ENCODE assay signal across 16 cellular contexts in the genomic region with DNA sequence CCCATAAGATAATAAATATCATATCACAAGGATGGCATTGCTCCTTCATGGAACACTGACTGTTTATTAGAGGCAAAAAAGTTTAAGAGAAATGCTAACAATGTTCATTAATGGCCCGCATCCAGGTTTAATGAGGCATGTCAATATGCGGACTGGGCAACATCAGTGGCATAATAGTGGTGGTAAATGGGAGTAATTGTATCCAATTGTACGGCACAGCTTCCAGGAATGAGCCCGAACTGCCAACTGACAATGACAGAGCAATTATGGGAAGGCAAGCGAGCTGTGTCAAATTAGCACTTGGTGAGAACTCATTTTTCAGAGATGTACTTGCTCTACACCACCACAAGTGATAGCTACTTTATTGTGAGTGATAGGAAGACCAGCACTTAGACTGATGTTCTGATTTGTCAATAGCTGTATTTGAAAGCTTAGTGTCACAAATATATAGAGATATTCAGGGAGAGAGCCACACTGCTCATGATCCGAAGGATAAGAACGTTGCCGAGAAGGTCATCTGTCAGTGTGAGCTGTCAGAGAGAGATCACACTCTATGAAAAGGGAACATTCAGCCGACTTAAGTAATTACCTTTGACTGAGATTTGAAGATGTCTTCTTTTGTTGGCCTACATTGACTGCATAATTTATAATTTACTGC.
DNase-seq lines count a peak whose midpoint lies in the region; ATAC-seq and TF ChIP-seq lines count a peak whose summit lies in the region.
"Had no signal": no experiment of that assay in that cellular context is flagged by ENCODE, and none has a peak within 500 bp of the region (broad histone marks: within the 10 kb centered on the region; RNA-seq: fewer than 3 reads in every experiment).

No MANE protein-coding gene starts in this region.

- TF ChIP-seq RAD21 in neural cell (conservative IDR thresholded peaks at IDR 0.05) = no peak

- H3F3A ChIP-seq in PC-3 (ENCODE audit: low read length, unreplicated experiment) (no peaks in the 10 kb centered on the region), neural cell (ENCODE audit: insufficient read depth, low read length, poor library complexity, severe bottlenecking) (peaks cover 9% of the 10 kb centered on the region)

- peak; percentile 5 for DNase-seq in DMS 273 (lab: John Stamatoyannopoulos, UW; ENCODE audit: unreplicated experiment)
- no peak for DNase-seq in DMS 273 treated with DMSO at 0.1 percent for 48 hours (lab: John Stamatoyannopoulos, UW)
- DNase-seq in NCI-H187 (lab: John Stamatoyannopoulos, UW) = peak; percentile 56 to 60
- DNase-seq in PC-3 = no peak
- no peak for DNase-seq in sigmoid colon
- DNase-seq: CD8-positive, alpha-beta T cell; heart right ventricle; left lung; Peyer's patch had no signal

- H3K27me3 ChIP-seq in PC-3 (ENCODE audit: low read length) (no peaks in the 10 kb centered on the region), neural cell (ENCODE audit: insufficient read depth, low read depth, low read length) (no peaks in the 10 kb centered on the region), sigmoid colon (no peaks in the 10 kb centered on the region)
- H3K27me3 ChIP-seq: body of pancreas, left lung, Peyer's patch had no signal

- H3K4me2 ChIP-seq in PC-3 (ENCODE audit: low read length) (peak overlapping the region; percentile 17), neural cell (ENCODE audit: low read length) (peak overlapping the region; percentile 32)

- no peak for TF ChIP-seq CTCF in PC-3 (conservative IDR thresholded peaks at IDR 0.05; ENCODE audit: low read depth, low read length)
- no peak for TF ChIP-seq CTCF in neural cell (IDR thresholded peaks at IDR 0.05; ENCODE audit: poor library complexity, severe bottlenecking)
- TF ChIP-seq CTCF in sigmoid colon (IDR thresholded peaks at IDR 0.05) = no peak

- H3K36me3 ChIP-seq in PC-3 (ENCODE audit: low read depth, low read length) (no peaks in the 10 kb centered on the region), neural cell (ENCODE audit: insufficient read depth, low read length) (no peaks in the 10 kb centered on the region), sigmoid colon (no peaks in the 10 kb centered on the region)
- H3K36me3 ChIP-seq: heart right ventricle, left lung, Peyer's patch, thoracic aorta had no signal

- intact Hi-C loops in PC-3 (cut with micrococcal nuclease) = no loop called here
- intact Hi-C loops in sigmoid colon (cut with DNase I) = no loop called here

- no peaks in the 10 kb centered on the region for H3K9me3 ChIP-seq in PC-3 (ENCODE audit: low read length)
- no peaks in the 10 kb centered on the region for H3K9me3 ChIP-seq in neural cell (ENCODE audit: low read length)
- H3K9me3 ChIP-seq in sigmoid colon = no peaks in the 10 kb centered on the region
- H3K9me3 ChIP-seq: body of pancreas, heart right ventricle, left lung, Peyer's patch, thoracic aorta had no signal

- H3K4me1 ChIP-seq in PC-3 (ENCODE audit: insufficient read depth, low read length) = no peaks in the 10 kb centered on the region
- no peaks in the 10 kb centered on the region for H3K4me1 ChIP-seq in sigmoid colon
- H3K4me1 ChIP-seq: heart right ventricle, left lung, Peyer's patch had no signal

- H3K27ac ChIP-seq in PC-3 (ENCODE audit: low read length) (no peak overlapping the region), neural cell (ENCODE audit: low read length) (peak overlapping the region; percentile 47), sigmoid colon (no peak overlapping the region)
- H3K27ac ChIP-seq: 22Rv1, body of pancreas, heart right ventricle, left lung, Peyer's patch, thoracic aorta had no signal

- no peaks in the 10 kb centered on the region for H3K9me2 ChIP-seq in PC-3 (replicated peaks; ENCODE audit: low read length)
- H3K9me2 ChIP-seq in neural cell (ENCODE audit: insufficient read depth, low read length) = no peaks in the 10 kb centered on the region

- no TSS peak for BruUV-seq in PC-3 (replicated peaks; lab: Mats Ljungman, UMichigan)

- H3K79me2 ChIP-seq in PC-3 (ENCODE audit: low read length) (no peaks in the 10 kb centered on the region), neural cell (replicated peaks; ENCODE audit: insufficient read depth, low read length) (no peaks in the 10 kb centered on the region)

- H4K20me1 ChIP-seq in PC-3 (ENCODE audit: low read length) (no peaks in the 10 kb centered on the region), neural cell (ENCODE audit: insufficient read depth) (no peaks in the 10 kb centered on the region)

- CTCF ChIA-PET in PC-3 (lab: Charles Lee) = interaction anchor here (0.5 to 1.1 kb wide), 2 partner anchors 18 to 313 kb away, joined by 3 to 4 read pairs; no protein-coding TSS in a partner anchor

- H2AFZ ChIP-seq in PC-3 (ENCODE audit: low read length) = no peak overlapping the region
- H2AFZ ChIP-seq in neural cell (ENCODE audit: low read depth, low read length) = no peak overlapping the region

- H3K9ac ChIP-seq in PC-3 (ENCODE audit: low read length) (no peak overlapping the region), neural cell (ENCODE audit: low read length) (no peak overlapping the region)

- ATAC-seq in PC-3 = peak; percentile 31
- ATAC-seq in GM18517 (IDR thresholded peaks at IDR 0.05; ENCODE audit: unreplicated experiment) = no peak
- no peak for ATAC-seq in HG02840 (IDR thresholded peaks at IDR 0.05; ENCODE audit: low FRiP score, unreplicated experiment)
- ATAC-seq: activated T-helper 17 cell treated with anti-CD3 and anti-CD28 coated beads, Interleukin-2, amount 50 U/mL, for 72 hours; CD8-positive, alpha-beta T cell had no signal

- POLR2A ChIA-PET in PC-3 (lab: Charles Lee; ENCODE audit: unreplicated experiment) = no interaction called here

- H3K4me3 ChIP-seq in PC-3 (ENCODE audit: low read length) (no peak overlapping the region), neural cell (ENCODE audit: low read length) (peak overlapping the region; percentile 49), sigmoid colon (no peak overlapping the region)
- H3K4me3 ChIP-seq: body of pancreas, heart right ventricle, left lung, Peyer's patch, thoracic aorta had no signal

- 79 to 88% methylated on average over 9 of the region's 9 CpGs for WGBS in sigmoid colon, 2 donors

- TF ChIP-seq EP300 in neural cell (conservative IDR thresholded peaks at IDR 0.05; ENCODE audit: poor library complexity, severe bottlenecking) = peak; percentile 90
- no peak for TF ChIP-seq EP300 in sigmoid colon (IDR thresholded peaks at IDR 0.05)

- no peak for TF ChIP-seq POLR2A in sigmoid colon (IDR thresholded peaks at IDR 0.05)

TF ChIP-seq in neural cell, 6 proteins besides CTCF, POLR2A, EP300 and RAD21:
- TF ChIP-seq, protein P1, sequence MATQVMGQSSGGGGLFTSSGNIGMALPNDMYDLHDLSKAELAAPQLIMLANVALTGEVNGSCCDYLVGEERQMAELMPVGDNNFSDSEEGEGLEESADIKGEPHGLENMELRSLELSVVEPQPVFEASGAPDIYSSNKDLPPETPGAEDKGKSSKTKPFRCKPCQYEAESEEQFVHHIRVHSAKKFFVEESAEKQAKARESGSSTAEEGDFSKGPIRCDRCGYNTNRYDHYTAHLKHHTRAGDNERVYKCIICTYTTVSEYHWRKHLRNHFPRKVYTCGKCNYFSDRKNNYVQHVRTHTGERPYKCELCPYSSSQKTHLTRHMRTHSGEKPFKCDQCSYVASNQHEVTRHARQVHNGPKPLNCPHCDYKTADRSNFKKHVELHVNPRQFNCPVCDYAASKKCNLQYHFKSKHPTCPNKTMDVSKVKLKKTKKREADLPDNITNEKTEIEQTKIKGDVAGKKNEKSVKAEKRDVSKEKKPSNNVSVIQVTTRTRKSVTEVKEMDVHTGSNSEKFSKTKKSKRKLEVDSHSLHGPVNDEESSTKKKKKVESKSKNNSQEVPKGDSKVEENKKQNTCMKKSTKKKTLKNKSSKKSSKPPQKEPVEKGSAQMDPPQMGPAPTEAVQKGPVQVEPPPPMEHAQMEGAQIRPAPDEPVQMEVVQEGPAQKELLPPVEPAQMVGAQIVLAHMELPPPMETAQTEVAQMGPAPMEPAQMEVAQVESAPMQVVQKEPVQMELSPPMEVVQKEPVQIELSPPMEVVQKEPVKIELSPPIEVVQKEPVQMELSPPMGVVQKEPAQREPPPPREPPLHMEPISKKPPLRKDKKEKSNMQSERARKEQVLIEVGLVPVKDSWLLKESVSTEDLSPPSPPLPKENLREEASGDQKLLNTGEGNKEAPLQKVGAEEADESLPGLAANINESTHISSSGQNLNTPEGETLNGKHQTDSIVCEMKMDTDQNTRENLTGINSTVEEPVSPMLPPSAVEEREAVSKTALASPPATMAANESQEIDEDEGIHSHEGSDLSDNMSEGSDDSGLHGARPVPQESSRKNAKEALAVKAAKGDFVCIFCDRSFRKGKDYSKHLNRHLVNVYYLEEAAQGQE (IDR thresholded peaks at IDR 0.05; ENCODE audit: borderline replicate concordance) = peak; percentile 42
- TF ChIP-seq POLR2AphosphoS5 (IDR thresholded peaks at IDR 0.05) (peak; percentile 77), SMC3 (conservative IDR thresholded peaks at IDR 0.05; ENCODE audit: poor library complexity) (no peak), EZH2 (IDR thresholded peaks at IDR 0.05; ENCODE audit: borderline replicate concordance, insufficient read depth, low read length, poor library complexity, severe bottlenecking) (no peak)

Comparison
In these comparisons a context has a peak if more than half of its experiments do, and no peak if none do; other contexts are left out.
1. DNase-seq: peak in DMS 273 (single experiment) and NCI-H187 (2 of 2); none in DMS 273 treated with DMSO at 0.1 percent for 48 hours (single experiment), PC-3 (single experiment) and sigmoid colon (single experiment).